27 cellular contexts compared by ENCODE assay signal in the genomic region with DNA sequence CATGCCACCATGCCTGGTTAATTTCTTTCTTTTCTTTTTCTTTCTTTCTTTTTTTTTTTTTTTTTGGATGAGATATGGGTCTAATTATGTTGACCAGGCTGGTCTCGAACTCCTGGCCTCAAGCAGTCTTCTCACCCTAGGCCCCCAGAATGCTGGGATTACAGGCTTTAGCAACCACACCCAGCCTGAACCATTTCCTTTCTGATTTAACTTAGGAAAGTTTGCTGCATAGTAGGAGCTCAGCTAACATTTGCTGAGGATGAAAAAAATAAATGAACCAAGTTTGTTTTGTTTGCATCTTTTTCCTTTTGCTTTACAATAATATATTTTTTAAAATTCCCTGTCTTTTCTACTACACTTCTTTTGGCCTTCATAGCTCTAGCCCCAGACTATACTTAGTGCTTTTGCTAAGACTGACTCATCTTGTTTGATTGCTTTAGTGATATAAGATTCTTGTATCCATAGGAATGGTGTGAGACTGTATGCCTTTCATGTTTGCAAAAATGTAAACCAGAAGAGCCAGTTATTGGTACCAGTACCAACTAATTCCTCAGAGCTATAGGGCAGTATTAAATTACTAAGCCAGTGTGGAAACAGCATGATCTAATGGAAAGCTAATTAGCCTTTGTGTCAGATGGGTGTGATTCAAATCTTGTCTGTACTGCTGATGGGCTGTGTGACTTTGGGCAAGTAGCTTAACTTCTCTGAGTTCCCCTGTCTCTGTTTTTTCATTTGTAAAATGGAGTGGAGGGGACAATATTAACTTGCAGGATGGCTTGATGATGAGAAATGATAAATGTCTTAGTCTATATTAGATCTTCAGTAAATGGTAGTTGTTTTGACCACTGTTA.
DNase-seq lines count a peak whose midpoint lies in the region; ATAC-seq and TF ChIP-seq lines count a peak whose summit lies in the region.
"Had no signal": no experiment of that assay in that cellular context is flagged by ENCODE, and none has a peak within 500 bp of the region (broad histone marks: within the 10 kb centered on the region; RNA-seq: fewer than 3 reads in every experiment).

No MANE protein-coding gene starts in this region.

- H4K20me1 ChIP-seq in PC-9 (ENCODE audit: insufficient read depth): no peaks in the 10 kb centered on the region

- H3K36me3 ChIP-seq in PC-9 (ENCODE audit: low read depth) (no peaks in the 10 kb centered on the region), esophagus (ENCODE audit: control insufficient read depth in 2 of 2, insufficient read depth in 2 of 2, low read length in 1 of 2) (no peaks in the 10 kb centered on the region), thoracic aorta (no peaks in the 10 kb centered on the region)
- H3K36me3 ChIP-seq: gastrocnemius medialis, pancreas had no signal

- no peak overlapping the region for H3K4me2 ChIP-seq in PC-9
- H3K4me2 ChIP-seq: hepatocyte had no signal

- TF ChIP-seq CTCF in PC-9 (conservative IDR thresholded peaks at IDR 0.05) (no peak), thoracic aorta (IDR thresholded peaks at IDR 0.05) (no peak), dorsolateral prefrontal cortex (IDR thresholded peaks at IDR 0.05 in 54 of 56, conservative IDR thresholded peaks at IDR 0.05 in 2 of 56; ENCODE audit: low read depth in 1 of 56, partially characterized antibody in 56 of 56) (no peak)

- H3K4me1 ChIP-seq in PC-9 (replicated peaks; ENCODE audit: insufficient read depth): peaks cover 30% of the 10 kb centered on the region
- H3K4me1 ChIP-seq in esophagus (ENCODE audit: control insufficient read depth in 2 of 2, insufficient read depth in 2 of 2, low read length in 1 of 2): peaks cover 2% of the 10 kb centered on the region in 2 donors
- peaks cover 17 to 93% of the 10 kb centered on the region in 2 donors for H3K4me1 ChIP-seq in thoracic aorta (ENCODE audit: control insufficient read depth in 1 of 2, low read depth in 2 of 2)

- POLR2A ChIA-PET in PC-9 (lab: Charles Lee; ENCODE audit: unreplicated experiment): no interaction called here

- no TSS peak for BruUV-seq in PC-9 (replicated peaks; lab: Mats Ljungman, UMichigan)

- H3K27ac Mint-ChIP-seq in activated naive CD4-positive, alpha-beta T cell treated with anti-CD3 and anti-CD28 coated beads, Interleukin-2, amount 50 U/mL, for 72 hours: no peak overlapping the region
- H3K27ac Mint-ChIP-seq: activated CD4-positive, alpha-beta T cell treated with anti-CD3 and anti-CD28 coated beads, Interleukin-2, amount 10 ng/mL, durations not matched to agents 7 days and 5 days; activated CD8-positive, alpha-beta memory T cell treated with anti-CD3 and anti-CD28 coated beads, Interleukin-2, amount 10 ng/mL, durations not matched to agents 7 days and 5 days; activated naive CD4-positive, alpha-beta T cell treated with anti-CD3 and anti-CD28 coated beads, Interleukin-2, amount 10 ng/mL, durations not matched to agents 7 days and 5 days; activated T-cell treated with anti-CD3 and anti-CD28 coated beads, Interleukin-2, amount 50 U/mL, for 72 hours; CD4-positive, alpha-beta memory T cell; HFFc6; IgD-negative memory B cell had no signal

- no peak for ATAC-seq in thoracic aorta (ENCODE audit: insufficient number of reproducible peaks, low FRiP score, low read depth)
- ATAC-seq in activated naive CD4-positive, alpha-beta T cell treated with anti-CD3 and anti-CD28 coated beads, Interleukin-2, amount 50 U/mL, for 72 hours: no peak
- ATAC-seq: activated CD8-positive, alpha-beta memory T cell treated with anti-CD3 and anti-CD28 coated beads, Interleukin-2, amount 10 ng/mL, durations not matched to agents 7 days and 5 days; activated T-cell treated with anti-CD3 and anti-CD28 coated beads, Interleukin-2, amount 50 U/mL, for 72 hours; gastrocnemius medialis; pancreas; sciatic nerve; stimulated activated naive CD8-positive, alpha-beta T cell treated with anti-CD3 and anti-CD28 coated beads, Interleukin-15, Interleukin-2, amounts not matched to agents 100 U/mL and 50 U/mL, for 24 hours had no signal

- peaks cover 61% of the 10 kb centered on the region for H3K79me2 ChIP-seq in PC-9 (ENCODE audit: low read depth)

- H3K27me3 ChIP-seq in PC-9 (ENCODE audit: insufficient read depth, low read depth) (no peaks in the 10 kb centered on the region), esophagus (ENCODE audit: control insufficient read depth in 1 of 2, insufficient read depth in 2 of 2, low read length in 2 of 2) (no peaks in the 10 kb centered on the region), thoracic aorta (replicated peaks; ENCODE audit: insufficient read depth) (no peaks in the 10 kb centered on the region), dorsolateral prefrontal cortex (no peaks in the 10 kb centered on the region)
- H3K27me3 ChIP-seq: gastrocnemius medialis, hepatocyte, pancreas had no signal

- H3K9me3 ChIP-seq in PC-9 (ENCODE audit: insufficient read depth, low read depth): no peaks in the 10 kb centered on the region; the same call in 1 of the 2 replicates
- no peaks in the 10 kb centered on the region for H3K9me3 ChIP-seq in esophagus (ENCODE audit: control insufficient read depth in 2 of 2, insufficient read depth in 1 of 2, low read depth in 1 of 2, low read length in 1 of 2)
- no peaks in the 10 kb centered on the region for H3K9me3 ChIP-seq in thoracic aorta
- H3K9me3 ChIP-seq: gastrocnemius medialis, pancreas had no signal

- no peak overlapping the region for H2AFZ ChIP-seq in PC-9
- H2AFZ ChIP-seq: hepatocyte had no signal

- no peaks in the 10 kb centered on the region for H3K9me2 ChIP-seq in PC-9 (ENCODE audit: insufficient read depth)

- H3K27ac ChIP-seq in PC-9 (peak overlapping the region; percentile 50), esophagus (ENCODE audit: low read depth in 2 of 2, low read length in 1 of 2) (peak overlapping the region; percentile 17 to 71), thoracic aorta (peak overlapping the region; percentile 40 to 43), dorsolateral prefrontal cortex (peak overlapping the region in 3 of 59 donors; percentile 3 to 22 (median 9))
- H3K27ac ChIP-seq: gastrocnemius medialis, pancreas had no signal

- peaks cover 18% of the 10 kb centered on the region; the same call in 1 of the 2 replicates for H3F3A ChIP-seq in PC-9 (ENCODE audit: insufficient read depth, low read depth)

- H3K9me3 Mint-ChIP-seq in activated naive CD4-positive, alpha-beta T cell treated with anti-CD3 and anti-CD28 coated beads, Interleukin-2, amount 50 U/mL, for 72 hours: no peaks in the 10 kb centered on the region
- H3K9me3 Mint-ChIP-seq: activated CD4-positive, alpha-beta T cell treated with anti-CD3 and anti-CD28 coated beads, Interleukin-2, amount 10 ng/mL, durations not matched to agents 7 days and 5 days; activated naive CD4-positive, alpha-beta T cell treated with anti-CD3 and anti-CD28 coated beads, Interleukin-2, amount 10 ng/mL, durations not matched to agents 7 days and 5 days; activated T-cell treated with anti-CD3 and anti-CD28 coated beads, Interleukin-2, amount 50 U/mL, for 72 hours; CD4-positive, alpha-beta memory T cell; HFFc6; IgD-negative memory B cell; nephron had no signal

- H3K36me3 Mint-ChIP-seq in activated naive CD4-positive, alpha-beta T cell treated with anti-CD3 and anti-CD28 coated beads, Interleukin-2, amount 50 U/mL, for 72 hours: no peaks in the 10 kb centered on the region
- H3K36me3 Mint-ChIP-seq: activated CD8-positive, alpha-beta memory T cell treated with anti-CD3 and anti-CD28 coated beads, Interleukin-2, amount 10 ng/mL, durations not matched to agents 7 days and 5 days; activated naive CD4-positive, alpha-beta T cell treated with anti-CD3 and anti-CD28 coated beads, Interleukin-2, amount 10 ng/mL, durations not matched to agents 7 days and 5 days; CD4-positive, alpha-beta memory T cell; IgD-negative memory B cell had no signal

- CTCF ChIA-PET in PC-9 (lab: Charles Lee): interaction anchor here (0.6 to 1.6 kb wide), 3 partner anchors 10 to 1187 kb away, joined by 3 to 9 read pairs (median 3); no protein-coding TSS in a partner anchor

- DNase-seq in NCI-H2171 treated with DMSO at 0.1 percent for 48 hours (lab: John Stamatoyannopoulos, UW): peak; percentile 14
- no peak for DNase-seq in NCI-H2171 (lab: John Stamatoyannopoulos, UW)
- peak in 1 of 2 experiments; percentile 98 for DNase-seq in PC-9
- no peak for DNase-seq in thoracic aorta (ENCODE audit: low spot score)
- DNase-seq in kidney glomerular epithelial cell (lab: John Stamatoyannopoulos, UW): no peak
- DNase-seq in activated naive CD4-positive, alpha-beta T cell treated with anti-CD3 and anti-CD28 coated beads, Interleukin-2, amount 50 U/mL, for 72 hours (ENCODE audit: low spot score in 2 of 2): no peak
- DNase-seq in dorsolateral prefrontal cortex: no peak
- DNase-seq: 8988T; activated CD4-positive, alpha-beta T cell treated with anti-CD3 and anti-CD28 coated beads, Interleukin-2, amount 10 ng/mL, durations not matched to agents 7 days and 5 days; activated CD8-positive, alpha-beta memory T cell treated with anti-CD3 and anti-CD28 coated beads, Interleukin-2, amount 10 ng/mL, durations not matched to agents 7 days and 5 days; activated naive CD4-positive, alpha-beta T cell treated with anti-CD3 and anti-CD28 coated beads, Interleukin-2, amount 10 ng/mL, durations not matched to agents 7 days and 5 days; activated T-cell treated with anti-CD3 and anti-CD28 coated beads, Interleukin-2, amount 50 U/mL, for 72 hours; AML-193; CD4-positive, alpha-beta memory T cell; gastrocnemius medialis; HFFc6; NCI-H1417; NCI-H2081 treated with DMSO at 0.1 percent for 48 hours; NCI-H510A treated with DMSO at 0.1 percent for 48 hours; pancreas; stimulated activated naive CD8-positive, alpha-beta T cell treated with anti-CD3 and anti-CD28 coated beads, Interleukin-15, Interleukin-2, amounts not matched to agents 100 U/mL and 50 U/mL, for 24 hours; T1000 had no signal

- WGBS in esophagus, 2 donors: 63% methylated on average over 1 of the region's 1 CpG

- intact Hi-C loops in PC-9 (cut with micrococcal nuclease; ENCODE audit: unreplicated experiment) (loop anchor here (1.0 to 5.0 kb wide), 2 partner anchors 8 to 138 kb away; no protein-coding TSS in a partner anchor), dorsolateral prefrontal cortex (cut with DNase I) (no loop called here)

- H3K4me3 ChIP-seq in PC-9 (no peak overlapping the region), esophagus (ENCODE audit: low read depth in 1 of 2, low read length in 2 of 2) (no peak overlapping the region), thoracic aorta (no peak overlapping the region), dorsolateral prefrontal cortex (no peak overlapping the region)
- H3K4me3 ChIP-seq: gastrocnemius medialis, hepatocyte, pancreas had no signal
